In genomic region chr18:25180974-25181373, GRCh38 we compare ENCODE assay signal across 16 cellular contexts.
"Had no signal": no experiment of that assay in that cellular context is flagged by ENCODE, and none has a peak within 500 bp of the region (broad histone marks: within the 10 kb centered on the region; RNA-seq: fewer than 3 reads in every experiment).

No MANE protein-coding gene starts in this region.

- H3K27ac ChIP-seq: brain microvascular endothelial cell, esophagus squamous epithelium, heart right ventricle, left ventricle myocardium inferior, ovary, suprapubic skin, upper lobe of left lung had no signal

- H3K4me1 ChIP-seq: esophagus squamous epithelium, suprapubic skin had no signal

- H3K4me3 ChIP-seq: esophagus squamous epithelium, heart right ventricle, left ventricle myocardium inferior, ovary, suprapubic skin, upper lobe of left lung had no signal

- H3K9me3 ChIP-seq: esophagus squamous epithelium, heart right ventricle, left ventricle myocardium inferior, ovary, suprapubic skin, upper lobe of left lung had no signal

- DNase-seq: activated CD4-positive, alpha-beta T cell treated with anti-CD3 and anti-CD28 coated beads, Interleukin-2, amount 50 U/mL, for 4 hours; activated T-cell treated with anti-CD3 and anti-CD28 coated beads, Interleukin-2, amount 50 U/mL, for 1 hour; amygdala; brain microvascular endothelial cell; esophagus squamous epithelium; foreskin melanocyte; heart right ventricle; islet precursor cell; left ventricle myocardium inferior; mesenchymal stem cell; stimulated activated CD4-positive, alpha-beta T cell treated with anti-CD3 and anti-CD28 coated beads, Interleukin-4, amount 100 ng/mL, for 1 hour; stimulated activated CD8-positive, alpha-beta memory T cell treated with anti-CD3 and anti-CD28 coated beads, Interleukin-4, amount 100 ng/mL, for 48 hours; stimulated activated naive CD8-positive, alpha-beta T cell treated with anti-CD3 and anti-CD28 coated beads, Interleukin-15, Interleukin-2, amounts not matched to agents 100 U/mL and 50 U/mL, for 24 hours; upper lobe of left lung had no signal

- H3K27me3 ChIP-seq: brain microvascular endothelial cell, esophagus squamous epithelium, heart right ventricle, ovary, suprapubic skin, upper lobe of left lung had no signal

- H3K36me3 ChIP-seq: brain microvascular endothelial cell, esophagus squamous epithelium, heart right ventricle, left ventricle myocardium inferior, ovary, suprapubic skin, upper lobe of left lung had no signal
